Comparison of ENCODE assay signal across 8 cellular contexts in genomic region chr3:161372321-161373260, GRCh38. TPM values are rescaled to one million over a fixed set of nuclear protein-coding genes. Genes with fewer than 3 reads are reported as not detected.
DNase-seq lines count a peak whose midpoint lies in the region; ATAC-seq and TF ChIP-seq lines count a peak whose summit lies in the region.

No MANE protein-coding gene starts in this region.

- H3K4me3 ChIP-seq in CD4-positive, alpha-beta memory T cell (ENCODE audit: low read length in 2 of 2) = peak overlapping the region; percentile 46 to 69
- H3K4me3 ChIP-seq in cardiac fibroblast (replicated peaks in 1 of 2; ENCODE audit: low read depth in 2 of 2, low read length in 2 of 2) (peak overlapping the region; percentile 33 to 41), skeletal muscle tissue (ENCODE audit: low read length in 3 of 3) (peak overlapping the region; percentile 68 to 72 (median 70))

- DNase-seq in CD4-positive, alpha-beta memory T cell = peak; percentile 31 to 42 (median 39)
- DNase-seq in SHP77 treated with DMSO at 0.1 percent for 48 hours (lab: John Stamatoyannopoulos, UW) (peak; percentile 59), cardiac fibroblast (ENCODE audit: low read depth in 2 of 2) (peak; percentile 6 to 25), iris pigment epithelial cell (ENCODE audit: low read depth) (peak; percentile 20), NOMO-1 (lab: John Stamatoyannopoulos, UW; ENCODE audit: unreplicated experiment in 2 of 2) (no peak)

- CTCF ChIA-PET in CD4-positive, alpha-beta memory T cell (lab: Charles Lee; ENCODE audit: partially characterized antibody) = interaction anchor here (1.2 to 3.3 kb wide), 6 partner anchors 18 to 67 kb away, joined by 3 to 23 read pairs (median 6); no protein-coding TSS in a partner anchor

- intact Hi-C loops in CD4-positive, alpha-beta memory T cell (cut with micrococcal nuclease) = loop anchor here (1.0 to 5.0 kb wide), 3 partner anchors 22 to 150 kb away; partner anchors contain the start of gene NMD3

- ATAC-seq in GM19372 (IDR thresholded peaks at IDR 0.05; ENCODE audit: low read depth, unreplicated experiment) (peak; percentile 44), HG03520 (IDR thresholded peaks at IDR 0.05; ENCODE audit: unreplicated experiment) (peak; percentile 28)

- H3K9me3 Mint-ChIP-seq in CD4-positive, alpha-beta memory T cell = no peaks in the 10 kb centered on the region

- POLR2A ChIA-PET in CD4-positive, alpha-beta memory T cell (lab: Charles Lee; ENCODE audit: partially characterized antibody) = interaction anchor here (1.0 kb wide), 1 partner anchor 23 kb away, joined by 3 read pairs; no protein-coding TSS in a partner anchor

- no peaks in the 10 kb centered on the region for H3K36me3 ChIP-seq in CD4-positive, alpha-beta memory T cell (ENCODE audit: insufficient read depth, low read length)
- no peaks in the 10 kb centered on the region for H3K36me3 ChIP-seq in skeletal muscle tissue (ENCODE audit: control insufficient read depth in 3 of 3, insufficient read depth in 3 of 3, low read length in 3 of 3)

- H3K27ac ChIP-seq in CD4-positive, alpha-beta memory T cell (ENCODE audit: low read depth, low read length) = no peak overlapping the region
- H3K27ac ChIP-seq in skeletal muscle tissue (ENCODE audit: low read depth, low read length) = no peak overlapping the region

- H3K9ac ChIP-seq in skeletal muscle tissue (ENCODE audit: low read depth in 1 of 3, low read length in 3 of 3) = peak overlapping the region in 2 of 3 donors; percentile 42 to 45

- peaks cover 4 to 25% (median 12%) of the 10 kb centered on the region in 4 donors for H3K4me1 Mint-ChIP-seq in CD4-positive, alpha-beta memory T cell

- peaks cover 4 to 17% of the 10 kb centered on the region in 2 donors for H3K27me3 Mint-ChIP-seq in CD4-positive, alpha-beta memory T cell

- TF ChIP-seq CTCF in cardiac fibroblast (IDR thresholded peaks at IDR 0.05; ENCODE audit: low read depth, low read length) = no peak

- no peaks in the 10 kb centered on the region for H3K9me3 ChIP-seq in CD4-positive, alpha-beta memory T cell (ENCODE audit: control insufficient read depth in 1 of 2, low read length in 2 of 2)
- no peaks in the 10 kb centered on the region for H3K9me3 ChIP-seq in skeletal muscle tissue (ENCODE audit: control insufficient read depth in 3 of 3, low read length in 3 of 3)

- peak overlapping the region in 3 of 7 donors; percentile 4 to 91 (median 47) for H3K27ac Mint-ChIP-seq in CD4-positive, alpha-beta memory T cell

- peaks cover 5% of the 10 kb centered on the region for H3K27me3 ChIP-seq in CD4-positive, alpha-beta memory T cell (ENCODE audit: insufficient read depth, low read length)
- H3K27me3 ChIP-seq in skeletal muscle tissue (ENCODE audit: control insufficient read depth in 3 of 3, insufficient read depth in 3 of 3, low read length in 3 of 3) = peaks cover 23 to 29% (median 25%) of the 10 kb centered on the region in 3 donors

- no peaks in the 10 kb centered on the region for H3K36me3 Mint-ChIP-seq in CD4-positive, alpha-beta memory T cell

- H3K4me3 Mint-ChIP-seq in CD4-positive, alpha-beta memory T cell = peak overlapping the region; percentile 83 to 95 (median 88)

- peaks cover 17% of the 10 kb centered on the region for H3K4me1 ChIP-seq in CD4-positive, alpha-beta memory T cell (ENCODE audit: insufficient read depth, low read length)
- H3K4me1 ChIP-seq in skeletal muscle tissue (ENCODE audit: control insufficient read depth in 3 of 3, insufficient read depth in 3 of 3, low read length in 3 of 3) = peaks cover 14 to 19% (median 15%) of the 10 kb centered on the region in 3 donors

RNA-seq across cellular contexts. Expression of gene SPTSSB, which starts 1.3 kb away (rescaled TPM):
- not detected for total RNA-seq in CD4-positive, alpha-beta memory T cell
- polyA plus RNA-seq in CD4-positive, alpha-beta memory T cell = under 1 TPM; 0.08 to 0.79 TPM
- 0.52 TPM for total RNA-seq in skeletal muscle tissue

Comparison
In these comparisons a context has a peak if more than half of its experiments do, and no peak if none do; other contexts are left out.
1. DNase-seq: peak in CD4-positive, alpha-beta memory T cell (5 of 5), SHP77 treated with DMSO at 0.1 percent for 48 hours (single experiment), cardiac fibroblast (2 of 2) and iris pigment epithelial cell (single experiment); none in NOMO-1 (0 of 2).
2. Peak in every context shown above with its lines, with median percentiles within 50 percentile points of each other: H3K4me3 ChIP-seq.